Comparison of ENCODE assay signal across 8 cellular contexts in the genomic region with DNA sequence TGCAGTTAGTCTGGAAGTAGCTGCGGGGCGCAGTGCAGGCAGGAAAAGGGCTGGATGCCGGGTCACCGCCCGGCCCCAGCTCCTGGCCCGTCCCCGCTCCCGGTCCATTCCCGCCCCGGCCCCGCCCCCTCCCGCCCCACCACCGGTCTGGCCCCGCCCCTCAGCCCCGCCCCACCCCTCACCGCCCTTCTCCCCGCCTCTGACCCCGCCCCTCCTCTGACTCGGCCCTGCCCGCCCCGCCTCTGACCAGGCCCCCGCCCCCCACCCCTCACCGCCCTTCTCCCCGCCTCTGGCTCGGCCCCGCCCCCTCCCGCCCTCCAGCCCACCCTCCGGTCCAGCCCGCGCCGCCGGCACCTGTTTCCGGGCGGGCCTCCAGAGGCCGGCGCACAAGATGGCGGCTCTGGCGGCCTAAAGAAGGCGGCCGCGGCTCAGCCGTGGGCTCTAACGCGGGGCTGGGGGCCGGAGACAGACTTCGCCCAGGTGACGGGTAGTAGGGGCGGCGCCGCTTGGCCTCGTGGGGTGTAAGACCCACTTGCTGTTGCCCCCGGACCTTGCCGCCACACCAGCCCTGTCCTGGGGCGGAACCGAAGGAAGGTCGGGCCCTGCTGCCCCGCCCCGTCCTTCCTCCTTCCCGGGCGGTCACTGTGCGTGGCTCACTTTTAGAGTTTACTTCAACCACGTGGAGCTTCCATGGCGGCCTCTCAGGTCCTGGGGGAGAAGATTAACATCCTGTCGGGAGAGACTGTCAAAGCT. TPM values are rescaled to one million over a fixed set of nuclear protein-coding genes. Genes with fewer than 3 reads are reported as not detected.
DNase-seq lines count a peak whose midpoint lies in the region; FAIRE-seq and TF ChIP-seq lines count a peak whose summit lies in the region.

Gene UBIAD1 (plus strand): TSS at position 357 of the 753 bp plus-strand sequence. CDS start 334 bp downstream, at position 691.

- no peak within 1 kb of the TSS for H2BK5ac ChIP-seq in H9 (ENCODE audit: insufficient read length, low read length)

- H3K4me1 Mint-ChIP-seq in H9 = peaks cover 18 to 20% of the 10 kb centered on the region in 2 experiments

- peak within 1 kb of the TSS; percentile 85 for H3K4me2 ChIP-seq in H9 (ENCODE audit: insufficient read depth, insufficient read length, low read length)

- in situ Hi-C loops in SK-MEL-5 (cut with HindIII; ENCODE audit: low pct_unique_long_range_greater_than_20kb, low sequenced_read_pairs) = no loop called here

- no peaks in the 10 kb centered on the region for H3K27me3 Mint-ChIP-seq in H9 (ENCODE audit: low read depth)

- peaks cover 7% of the 10 kb centered on the region for H3K23me2 ChIP-seq in H9 (ENCODE audit: insufficient read length, low read depth, low read length, poor library complexity, severe bottlenecking)

- H4K5ac ChIP-seq in H9 (ENCODE audit: insufficient read length, low read depth, low read length) = no peak within 1 kb of the TSS

- no peaks in the 10 kb centered on the region for H3K79me1 ChIP-seq in H9 (ENCODE audit: insufficient read depth, low read depth, low read length, poor library complexity, severe bottlenecking)

- H2BK120ac ChIP-seq in H9 (ENCODE audit: low read depth, low read length, poor library complexity, severe bottlenecking) = no peak within 1 kb of the TSS

- H4K20me1 ChIP-seq in H9 (ENCODE audit: control insufficient read depth, insufficient read depth, insufficient read length) = no peaks in the 10 kb centered on the region

- no peaks in the 10 kb centered on the region for H3K9me3 ChIP-seq in H9 (ENCODE audit: control insufficient read depth, low read depth, low read length)
- H3K9me3 ChIP-seq in neutrophil = no peaks in the 10 kb centered on the region

- H3K36me3 ChIP-seq in neutrophil = no peaks in the 10 kb centered on the region

- H3K4ac ChIP-seq in H9 (ENCODE audit: low read depth, low read length) = no peak within 1 kb of the TSS

- no peaks in the 10 kb centered on the region for H3K27me3 ChIP-seq in H9 (ENCODE audit: insufficient read depth, low read length)
- H3K27me3 ChIP-seq in neutrophil = no peaks in the 10 kb centered on the region

- DNase-seq in GF-D8 (lab: John Stamatoyannopoulos, UW) (peak; percentile 61), H9 (peak; percentile 92), M059J (ENCODE audit: low read depth) (peak; percentile 77), SK-MEL-5 (ENCODE audit: low read depth, low spot score) (peak; percentile 79), frontal cortex (ENCODE audit: low spot score in 2 of 2) (peak; percentile 94 to 95), substantia nigra (lab: John Stamatoyannopoulos, UW) (peak; percentile 35 to 94 (median 85))
- peak; percentile 70 to 88 (median 80) for DNase-seq in activated naive CD4-positive, alpha-beta T cell (lab: John Stamatoyannopoulos, UW)

- peak within 1 kb of the TSS; percentile 93 to 100 for H3K4me3 ChIP-seq in neutrophil (ENCODE audit: low read depth in 1 of 2, low read length in 1 of 2)

- no peak within 1 kb of the TSS for H3K56ac ChIP-seq in H9 (ENCODE audit: insufficient read length, low read depth, low read length)

- no peak within 1 kb of the TSS for H3T11ph ChIP-seq in H9 (ENCODE audit: low read length)

- no peak within 1 kb of the TSS for H2BK12ac ChIP-seq in H9 (ENCODE audit: insufficient read length, low read depth, low read length)

- peak within 1 kb of the TSS; percentile 77 for H3K9ac ChIP-seq in H9 (ENCODE audit: extremely low read depth, insufficient read length, low read length)

- H2AFZ ChIP-seq in H9 (ENCODE audit: low read length) = peak within 1 kb of the TSS; percentile 0

- H3K27ac Mint-ChIP-seq in H9 = peak within 1 kb of the TSS; percentile 91 to 96 (median 92); a peak in 6 of 7 replicates

- H3K9me3 Mint-ChIP-seq in H9 = no peaks in the 10 kb centered on the region

- peaks cover 7 to 18% (median 10%) of the 10 kb centered on the region in 3 experiments for H3K36me3 Mint-ChIP-seq in H9 (ENCODE audit: insufficient read depth in 1 of 3, low read depth in 3 of 3)

- H4K8ac ChIP-seq in H9 (replicated peaks; ENCODE audit: insufficient read length, low read depth, low read length) = no peak within 1 kb of the TSS

- H3K27ac ChIP-seq in H9 (ENCODE audit: insufficient read length, low read depth, low read length) = no peak within 1 kb of the TSS
- H3K27ac ChIP-seq in neutrophil = peak within 1 kb of the TSS; percentile 93
- peak within 1 kb of the TSS; percentile 87 for H3K27ac ChIP-seq in substantia nigra (ENCODE audit: low read depth, low read length, poor library complexity, severe bottlenecking)

- TF ChIP-seq CTCF in H9 (conservative IDR thresholded peaks at IDR 0.05) (peak; percentile 20; the same call in 1 of the 3 replicates), neutrophil (IDR thresholded peaks at IDR 0.05) (no peak)

- H4K91ac ChIP-seq in H9 (ENCODE audit: insufficient read length, low read depth, low read length) = no peak within 1 kb of the TSS

- no peak within 1 kb of the TSS for H2BK20ac ChIP-seq in H9 (ENCODE audit: low read depth, low read length, poor library complexity, severe bottlenecking)

- peaks cover 7% of the 10 kb centered on the region; the same call in 1 of the 2 replicates for H3K79me2 ChIP-seq in H9 (ENCODE audit: insufficient read depth, low read length)

- peak within 1 kb of the TSS; percentile 78 for H3K18ac ChIP-seq in H9 (ENCODE audit: insufficient read length, low read depth, low read length)

- no peak within 1 kb of the TSS for H2BK15ac ChIP-seq in H9 (ENCODE audit: low read depth, low read length)

- H3K4me3 Mint-ChIP-seq in H9 = peak within 1 kb of the TSS; percentile 88 to 98

- no peak within 1 kb of the TSS for H3K23ac ChIP-seq in H9 (ENCODE audit: insufficient read length, low read depth, low read length)

- no peak within 1 kb of the TSS for H2AK5ac ChIP-seq in H9 (ENCODE audit: insufficient read length, low read length)

- no peak for FAIRE-seq in frontal cortex (lab: Jason Lieb, UNC)

- no CpG with 5 or more reads among the region's 64 CpGs for WGBS in H9 (ENCODE audit: extremely low coverage, insufficient read length, low lambda C conversion rate)

- H3K14ac ChIP-seq in H9 (ENCODE audit: insufficient read depth, low read length) = peak within 1 kb of the TSS; percentile 82

- peaks cover 2% of the 10 kb centered on the region; the same call in 1 of the 2 replicates for H3K4me1 ChIP-seq in H9 (ENCODE audit: insufficient read depth, low read length)
- peaks cover 14 to 18% of the 10 kb centered on the region in 2 experiments for H3K4me1 ChIP-seq in neutrophil (ENCODE audit: control insufficient read depth in 1 of 2, insufficient read depth in 1 of 2, low read depth in 1 of 2, low read length in 1 of 2)

RNA-seq across cellular contexts. Expression of gene UBIAD1, which starts in this region (rescaled TPM):
- total RNA-seq in H9 (2021) = 30.2 and 31.8 TPM in 2 replicates
- 9.5 and 11.0 TPM in 2 replicates for total RNA-seq in M059J (2014; rRNA removed; shearing (Covaris generic))
- total RNA-seq in SK-MEL-5 (2014; rRNA removed; shearing (Covaris generic)) = 9.6 and 10.1 TPM in 2 replicates
- 18.9 and 26.1 TPM in 2 replicates for polyA plus RNA-seq in SK-MEL-5 (2015; cell fraction: cytosol; rRNA removed)
- 3.5 and 7.5 TPM in 2 replicates for polyA plus RNA-seq in SK-MEL-5 (2015; cell fraction: nucleus; rRNA removed)
- total RNA-seq in frontal cortex = 12.6 TPM
